Comparison of ENCODE assay signal across 33 cellular contexts in the genomic region with DNA sequence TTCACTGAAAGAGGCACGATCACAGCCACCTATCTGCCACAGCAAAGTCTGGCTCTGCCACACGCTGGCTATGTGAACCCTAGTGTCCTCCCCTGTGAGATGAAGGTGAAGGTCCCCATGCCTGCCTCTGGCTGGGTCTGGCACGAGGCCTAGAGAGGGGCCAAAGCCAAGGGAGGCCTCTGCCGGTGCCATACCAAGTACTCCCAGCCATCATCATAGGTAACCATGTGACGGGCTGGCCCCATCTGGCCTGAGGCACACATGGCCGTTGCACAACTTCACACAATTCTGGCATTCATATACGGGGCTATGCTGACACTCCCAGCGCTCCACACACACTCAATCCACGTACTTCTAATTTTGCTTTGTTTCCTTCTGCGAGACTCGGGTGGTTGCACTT. TPM values are rescaled to one million over a fixed set of nuclear protein-coding genes. Genes with fewer than 3 reads are reported as not detected.
DNase-seq lines count a peak whose midpoint lies in the region; ATAC-seq, FAIRE-seq and TF ChIP-seq lines count a peak whose summit lies in the region.
"Had no signal": no experiment of that assay in that cellular context is flagged by ENCODE, and none has a peak within 500 bp of the region (broad histone marks: within the 10 kb centered on the region; RNA-seq: fewer than 3 reads in every experiment).

No MANE protein-coding gene starts in this region.

- no peaks in the 10 kb centered on the region for H3K9me3 Mint-ChIP-seq in activated naive CD4-positive, alpha-beta T cell treated with anti-CD3 and anti-CD28 coated beads, Interleukin-2, amount 50 U/mL, for 72 hours
- H3K9me3 Mint-ChIP-seq: activated naive CD8-positive, alpha-beta T cell treated with anti-CD3 and anti-CD28 coated beads, Interleukin-2, amount 50 U/mL, for 24 hours; central memory CD8-positive, alpha-beta T cell; endodermal cell; naive thymus-derived CD8-positive, alpha-beta T cell had no signal

- H3K36me3 Mint-ChIP-seq in activated naive CD4-positive, alpha-beta T cell treated with anti-CD3 and anti-CD28 coated beads, Interleukin-2, amount 50 U/mL, for 72 hours = peaks cover 33 to 41% of the 10 kb centered on the region in 2 donors

- H3K27me3 ChIP-seq in bronchial epithelial cell (ENCODE audit: control insufficient read depth, insufficient read depth, low read length) = no peaks in the 10 kb centered on the region
- H3K27me3 ChIP-seq: esophagus squamous epithelium, foreskin keratinocyte, stomach, thyroid gland, vagina had no signal

- DNase-seq in activated naive CD4-positive, alpha-beta T cell treated with anti-CD3 and anti-CD28 coated beads, Interleukin-2, amount 50 U/mL, for 72 hours (ENCODE audit: low spot score in 2 of 2) = no peak
- no peak for DNase-seq in activated naive CD4-positive, alpha-beta T cell treated with anti-CD3 and anti-CD28 coated beads, Interleukin-2, amount 50 U/mL, for 16 hours
- DNase-seq in bronchial epithelial cell (ENCODE audit: low read depth) (no peak), left lobe of liver (ENCODE audit: low spot score) (peak; percentile 92), NCI-H82 treated with DMSO at 0.1 percent for 48 hours (lab: John Stamatoyannopoulos, UW; ENCODE audit: unreplicated experiment) (no peak), NCI-H146 (lab: John Stamatoyannopoulos, UW) (no peak)
- peak; percentile 20 for DNase-seq in stimulated activated CD8-positive, alpha-beta memory T cell treated with anti-CD3 and anti-CD28 coated beads, Interleukin-4, amount 100 ng/mL, for 48 hours
- DNase-seq: activated gamma-delta T cell; activated naive CD8-positive, alpha-beta T cell treated with anti-CD3 and anti-CD28 coated beads, Interleukin-2, amount 50 U/mL, for 24 hours; CD4-positive, alpha-beta memory T cell; dermis blood vessel endothelial cell; esophagus squamous epithelium; foreskin keratinocyte; GOT3; kidney; NCI-H1048; NCI-H1694; NCI-H446; NCI-H748 treated with DMSO at 0.1 percent for 48 hours; stimulated activated CD4-positive, alpha-beta T cell treated with anti-CD3 and anti-CD28 coated beads, Interleukin-2, amount 100 ng/mL, for 24 hours; stomach; T1000; thyroid gland had no signal

- no peak for ATAC-seq in activated naive CD4-positive, alpha-beta T cell treated with anti-CD3 and anti-CD28 coated beads, Interleukin-2, amount 50 U/mL, for 72 hours
- ATAC-seq in left lobe of liver (peak; percentile 80), HG02763 (IDR thresholded peaks at IDR 0.05; ENCODE audit: unreplicated experiment) (no peak)
- ATAC-seq: activated naive CD8-positive, alpha-beta T cell treated with anti-CD3 and anti-CD28 coated beads, Interleukin-2, amount 50 U/mL, for 24 hours; foreskin keratinocyte; naive thymus-derived CD8-positive, alpha-beta T cell; Panc1 had no signal

- peaks cover 53% of the 10 kb centered on the region for H3K36me3 ChIP-seq in bronchial epithelial cell (ENCODE audit: control insufficient read depth, insufficient read depth, low read length)

- peak; percentile 60 for FAIRE-seq in bronchial epithelial cell (lab: Jason Lieb, UNC)
- FAIRE-seq: astrocyte, D721Med, GM18507, kidney had no signal

- no peak overlapping the region for H3K4me3 ChIP-seq in bronchial epithelial cell (ENCODE audit: low read depth, low read length)
- H3K4me3 ChIP-seq: esophagus squamous epithelium, lung, stomach, thyroid gland, vagina had no signal

- peak overlapping the region; percentile 41 to 71 for H3K27ac Mint-ChIP-seq in activated naive CD4-positive, alpha-beta T cell treated with anti-CD3 and anti-CD28 coated beads, Interleukin-2, amount 50 U/mL, for 72 hours
- H3K27ac Mint-ChIP-seq: endodermal cell had no signal

- TF ChIP-seq CTCF in bronchial epithelial cell (IDR thresholded peaks at IDR 0.05; ENCODE audit: insufficient read depth, low read length, severe bottlenecking) = no peak

RNA-seq across cellular contexts. Expression of a gene that starts 15.3 kb away (rescaled TPM):
- 10 to 100 TPM; 62.9 to 77.1 TPM for total RNA-seq in activated naive CD4-positive, alpha-beta T cell treated with anti-CD3 and anti-CD28 coated beads, Interleukin-2, amount 50 U/mL, for 72 hours
- total RNA-seq in bronchial epithelial cell (20.9 and 31.1 TPM in 2 replicates), left lobe of liver (18.7 TPM)

RNA-seq across cellular contexts. Expression of a gene that starts 15.4 kb away (rescaled TPM):
- 1 to 10 TPM; 2.9 to 7.2 TPM for total RNA-seq in activated naive CD4-positive, alpha-beta T cell treated with anti-CD3 and anti-CD28 coated beads, Interleukin-2, amount 50 U/mL, for 72 hours
- total RNA-seq in bronchial epithelial cell (1.4 and 3.7 TPM in 2 replicates), left lobe of liver (3.2 TPM)

Comparison
In these comparisons a context has a peak if more than half of its experiments do, and no peak if none do; other contexts are left out.
1. DNase-seq: peak in left lobe of liver (single experiment) and stimulated activated CD8-positive, alpha-beta memory T cell treated with anti-CD3 and anti-CD28 coated beads, Interleukin-4, amount 100 ng/mL, for 48 hours (single experiment); none in activated naive CD4-positive, alpha-beta T cell treated with anti-CD3 and anti-CD28 coated beads, Interleukin-2, amount 50 U/mL, for 72 hours (0 of 2), activated naive CD4-positive, alpha-beta T cell treated with anti-CD3 and anti-CD28 coated beads, Interleukin-2, amount 50 U/mL, for 16 hours (single experiment), bronchial epithelial cell (single experiment), NCI-H82 treated with DMSO at 0.1 percent for 48 hours (single experiment) and NCI-H146 (single experiment).